Comparison of ENCODE assay signal across 8 cellular contexts in genomic region chr13:82688400-82688999, GRCh38.
A peak's percentile ranks its signal among the peaks of the same experiment; 100 is the strongest.
DNase-seq lines count a peak whose midpoint lies in the region; ATAC-seq, FAIRE-seq and TF ChIP-seq lines count a peak whose summit lies in the region.

No MANE protein-coding gene starts in this region.

- no peaks in the 10 kb centered on the region for H3K36me3 Mint-ChIP-seq in T-helper 1 cell treated with Interleukin-12 subunit alpha and Interleukin-12 subunit beta and Interleukin-4 antibody, amounts not matched to agents 30 μg/mL and 1 μg/mL, for 36 hours (ENCODE audit: low read depth)

- no peaks in the 10 kb centered on the region for H3K4me1 ChIP-seq in HepG2 (ENCODE audit: insufficient read depth, low read length)

- H2AFZ ChIP-seq in HepG2 (ENCODE audit: low read length) = peak overlapping the region; percentile 21

- intact Hi-C loops in HepG2 (cut with micrococcal nuclease; ENCODE audit: unreplicated experiment) = no loop called here

- peaks cover 5% of the 10 kb centered on the region; the same call in 1 of the 2 replicates for H3K9me3 ChIP-seq in HepG2 (ENCODE audit: low read length)

- H3K9me3 Mint-ChIP-seq in T-helper 1 cell treated with Interleukin-12 subunit alpha and Interleukin-12 subunit beta and Interleukin-4 antibody, amounts not matched to agents 30 μg/mL and 1 μg/mL, for 36 hours = peaks cover 4% of the 10 kb centered on the region

- peak overlapping the region; percentile 49 for H3K4me3 Mint-ChIP-seq in T-helper 1 cell treated with Interleukin-12 subunit alpha and Interleukin-12 subunit beta and Interleukin-4 antibody, amounts not matched to agents 30 μg/mL and 1 μg/mL, for 36 hours

- no peaks in the 10 kb centered on the region for H3K27me3 Mint-ChIP-seq in T-helper 1 cell treated with Interleukin-12 subunit alpha and Interleukin-12 subunit beta and Interleukin-4 antibody, amounts not matched to agents 30 μg/mL and 1 μg/mL, for 36 hours (ENCODE audit: low read depth)

- H3K4me1 Mint-ChIP-seq in T-helper 1 cell treated with Interleukin-12 subunit alpha and Interleukin-12 subunit beta and Interleukin-4 antibody, amounts not matched to agents 30 μg/mL and 1 μg/mL, for 36 hours (ENCODE audit: low read depth) = peaks cover 13% of the 10 kb centered on the region

- H3K4me3 ChIP-seq in HepG2 (replicated peaks in 1 of 3; ENCODE audit: insufficient read depth in 1 of 3, low read depth in 2 of 3, low read length in 3 of 3) = peak overlapping the region in 2 of 3 experiments; percentile 19 to 44; a peak in 3 of 6 replicates

- 0% methylated on average over 2 of the region's 2 CpGs for WGBS in HepG2 (ENCODE audit: low lambda C conversion rate)

- no peaks in the 10 kb centered on the region for H3K27me3 ChIP-seq in HepG2 (ENCODE audit: control insufficient read depth in 1 of 2, insufficient read depth in 2 of 2, low read length in 2 of 2)

- DNase-seq in NCI-H2107 treated with DMSO at 0.1 percent for 48 hours (lab: John Stamatoyannopoulos, UW; ENCODE audit: unreplicated experiment) (peak; percentile 22), NCI-H2107 (lab: John Stamatoyannopoulos, UW) (no peak), HepG2 (ENCODE audit: low spot score) (no peak), NCI-H510A (lab: John Stamatoyannopoulos, UW) (no peak), NCI-H526 treated with DMSO at 0.1 percent for 48 hours (lab: John Stamatoyannopoulos, UW) (no peak), kidney tubule cell (ENCODE audit: low spot score) (no peak)

- BruUV-seq in HepG2 (replicated peaks; lab: Mats Ljungman, UMichigan) = no TSS peak

- TF ChIP-seq RAD21 in HepG2 (CRISPR knock-in tag; IDR thresholded peaks at IDR 0.05) = no peak

- H3K9ac ChIP-seq in HepG2 (ENCODE audit: insufficient read depth, low read depth, low read length) = no peak overlapping the region

- no peak overlapping the region for H3K27ac ChIP-seq in HepG2 (ENCODE audit: extremely low read length, insufficient read depth, low read length)

- in situ Hi-C loops in HepG2 (cut with HindIII; ENCODE audit: extremely low pct_ligation_motif_present, low pct_unique_long_range_greater_than_20kb) = no loop called here

- ATAC-seq in HG02938 (IDR thresholded peaks at IDR 0.05; ENCODE audit: unreplicated experiment) = peak; percentile 86
- ATAC-seq in HepG2 = no peak

- H3K27ac Mint-ChIP-seq in T-helper 1 cell treated with Interleukin-12 subunit alpha and Interleukin-12 subunit beta and Interleukin-4 antibody, amounts not matched to agents 30 μg/mL and 1 μg/mL, for 36 hours = peak overlapping the region; percentile 42

- H3K36me3 ChIP-seq in HepG2 (replicated peaks in 1 of 2; ENCODE audit: control insufficient read depth in 1 of 2, insufficient read depth in 2 of 2, low read length in 2 of 2) = no peaks in the 10 kb centered on the region

- CTCF ChIA-PET in HepG2 (lab: Yijun Ruan, JAX; ENCODE audit: low intra/inter-chr PET ratio, low total read pairs) = no interaction called here

- no peaks in the 10 kb centered on the region for H3K79me2 ChIP-seq in HepG2 (ENCODE audit: insufficient read depth, low read length)

- no peak for TF ChIP-seq EP300 in HepG2 (IDR thresholded peaks at IDR 0.05; ENCODE audit: low read depth in 2 of 2, low read length in 2 of 2)
- no peak for TF ChIP-seq EP300 in HepG2 (CRISPR knock-in tag; IDR thresholded peaks at IDR 0.05; ENCODE audit: borderline replicate concordance)

- POLR2A ChIA-PET in HepG2 (lab: Yijun Ruan, JAX) = no interaction called here

- peak overlapping the region; percentile 44 for H3K4me2 ChIP-seq in HepG2 (ENCODE audit: low read depth, low read length)

- no peak for TF ChIP-seq CTCF in HepG2 (CRISPR knock-in tag; IDR thresholded peaks at IDR 0.05)

- no peaks in the 10 kb centered on the region for H4K20me1 ChIP-seq in HepG2 (ENCODE audit: insufficient read depth, low read length)

- FAIRE-seq in HepG2 (lab: Jason Lieb, UNC) = no peak

- no peak for TF ChIP-seq POLR2A in HepG2 (IDR thresholded peaks at IDR 0.05; ENCODE audit: insufficient read depth in 1 of 2, low read depth in 2 of 2, low read length in 2 of 2)

TF ChIP-seq in HepG2, 621 proteins besides CTCF, POLR2A, EP300 and RAD21:
- TF ChIP-seq CEBPG (CRISPR knock-in tag; IDR thresholded peaks at IDR 0.05) (no peak), ZMYM4 (CRISPR knock-in tag; IDR thresholded peaks at IDR 0.05) (no peak), ZSCAN30 (CRISPR knock-in tag; IDR thresholded peaks at IDR 0.05) (no peak), TBL1XR1 (IDR thresholded peaks at IDR 0.05; ENCODE audit: borderline replicate concordance, low read length, partially characterized antibody) (no peak), ZFP36 (IDR thresholded peaks at IDR 0.05; ENCODE audit: borderline replicate concordance, low read depth, low read length, partially characterized antibody) (no peak), ZSCAN20 (CRISPR knock-in tag; IDR thresholded peaks at IDR 0.05; ENCODE audit: borderline replicate concordance) (no peak), TAF15 (IDR thresholded peaks at IDR 0.05; ENCODE audit: low read depth, low read length, poor library complexity, severe bottlenecking) (no peak), TRAFD1 (CRISPR knock-in tag; IDR thresholded peaks at IDR 0.05; ENCODE audit: borderline replicate concordance) (no peak), GABPA (IDR thresholded peaks at IDR 0.05; ENCODE audit: low read depth, low read length) (no peak), GABPA (CRISPR knock-in tag; IDR thresholded peaks at IDR 0.05; ENCODE audit: low read depth) (no peak), SP1 (IDR thresholded peaks at IDR 0.05) (no peak), SP1 (CRISPR knock-in tag; IDR thresholded peaks at IDR 0.05) (no peak)
- TF ChIP-seq, protein P1, sequence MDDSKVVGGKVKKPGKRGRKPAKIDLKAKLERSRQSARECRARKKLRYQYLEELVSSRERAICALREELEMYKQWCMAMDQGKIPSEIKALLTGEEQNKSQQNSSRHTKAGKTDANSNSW (CRISPR knock-in tag; IDR thresholded peaks at IDR 0.05; ENCODE audit: borderline replicate concordance) = no peak
- TF ChIP-seq, protein P2, sequence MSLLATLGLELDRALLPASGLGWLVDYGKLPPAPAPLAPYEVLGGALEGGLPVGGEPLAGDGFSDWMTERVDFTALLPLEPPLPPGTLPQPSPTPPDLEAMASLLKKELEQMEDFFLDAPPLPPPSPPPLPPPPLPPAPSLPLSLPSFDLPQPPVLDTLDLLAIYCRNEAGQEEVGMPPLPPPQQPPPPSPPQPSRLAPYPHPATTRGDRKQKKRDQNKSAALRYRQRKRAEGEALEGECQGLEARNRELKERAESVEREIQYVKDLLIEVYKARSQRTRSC (CRISPR knock-in tag; IDR thresholded peaks at IDR 0.05; ENCODE audit: low read depth) = no peak
TF ChIP-seq in HepG2: peak in this region for 0.
